In genomic region chr17:35909408-35909807, GRCh38 we compare ENCODE assay signal across 40 cellular contexts. TPM values are rescaled to one million over a fixed set of nuclear protein-coding genes. Genes with fewer than 3 reads are reported as not detected.
"Had no signal": no experiment of that assay in that cellular context is flagged by ENCODE, and none has a peak within 500 bp of the region (broad histone marks: within the 10 kb centered on the region; RNA-seq: fewer than 3 reads in every experiment).

No MANE protein-coding gene starts in this region.

- H3K27me3 ChIP-seq: adrenal gland, ascending aorta, body of pancreas, brain microvascular endothelial cell, breast epithelium, cardiac muscle cell had no signal

- H3K4me1 ChIP-seq: adrenal gland, ascending aorta, body of pancreas, breast epithelium had no signal

- H3K36me3 ChIP-seq: adrenal gland, ascending aorta, brain microvascular endothelial cell, breast epithelium, cardiac muscle cell had no signal

- H3K9me3 ChIP-seq: adrenal gland, ascending aorta, body of pancreas, breast epithelium had no signal

- H3K27ac ChIP-seq: adrenal gland, ascending aorta, body of pancreas, brain microvascular endothelial cell, breast epithelium, cardiac muscle cell had no signal

- DNase-seq: activated effector memory CD4-positive, alpha-beta T cell treated with anti-CD3 and anti-CD28 coated beads, Interleukin-2, amount 50 U/mL, for 16 hours; activated effector memory CD4-positive, alpha-beta T cell treated with Interleukin-2 at 50 U/mL for 16 hours; activated gamma-delta T cell; activated gamma-delta T cell treated with Interleukin-2 at 50 U/mL for 16 hours; activated naive CD4-positive, alpha-beta T cell; activated naive CD4-positive, alpha-beta T cell treated with anti-CD3 and anti-CD28 coated beads for 36 hours; activated naive CD4-positive, alpha-beta T cell treated with anti-CD3 and anti-CD28 coated beads, Interleukin-2, amount 10 ng/mL, durations not matched to agents 7 days and 5 days; activated naive CD4-positive, alpha-beta T cell treated with anti-CD3 and anti-CD28 coated beads, Interleukin-2, amount 50 U/mL, for 16 hours; activated naive CD4-positive, alpha-beta T cell treated with Interleukin-2 at 50 U/mL for 16 hours; activated naive CD8-positive, alpha-beta T cell treated with anti-CD3 and anti-CD28 coated beads for 36 hours; activated naive CD8-positive, alpha-beta T cell treated with anti-CD3 and anti-CD28 coated beads, Interleukin-2, amount 10 ng/mL, durations not matched to agents 7 days and 5 days; activated naive CD8-positive, alpha-beta T cell treated with anti-CD3 and anti-CD28 coated beads, Interleukin-2, amount 50 U/mL, for 24 hours; activated T-cell treated with anti-CD3 and anti-CD28 coated beads, Interleukin-2, amount 50 U/mL, for 1 hour; activated T-cell treated with anti-CD3 and anti-CD28 coated beads, Interleukin-2, amount 50 U/mL, for 24 hours; activated T-cell treated with anti-CD3 and anti-CD28 coated beads, Interleukin-2, amount 50 U/mL, for 4 hours; activated T-cell treated with anti-CD3 and anti-CD28 coated beads, Interleukin-2, amount 50 U/mL, for 48 hours; activated T-cell treated with anti-CD3 and anti-CD28 coated beads, Interleukin-2, amount 50 U/mL, for 72 hours; adrenal gland; amniotic stem cell; amygdala; anterior cingulate cortex; aorta; body of pancreas; brain microvascular endothelial cell; caudate nucleus; central memory CD4-positive, alpha-beta T cell; cerebellar nuclear complex had no signal

- FAIRE-seq: astrocyte, bronchial epithelial cell had no signal

- ATAC-seq: activated naive CD4-positive, alpha-beta T cell treated with anti-CD3 and anti-CD28 coated beads, Interleukin-2, amount 50 U/mL, for 72 hours; activated naive CD8-positive, alpha-beta T cell treated with anti-CD3 and anti-CD28 coated beads, Interleukin-2, amount 50 U/mL, for 24 hours; activated T-cell treated with anti-CD3 and anti-CD28 coated beads, Interleukin-2, amount 50 U/mL, for 4 hours; activated T-cell treated with anti-CD3 and anti-CD28 coated beads, Interleukin-2, amount 50 U/mL, for 72 hours; activated T-helper 17 cell treated with anti-CD3 and anti-CD28 coated beads, Interleukin-2, amount 50 U/mL, for 72 hours; body of pancreas had no signal

- H3K4me3 ChIP-seq: adrenal gland, ascending aorta, body of pancreas, breast epithelium, cardiac muscle cell had no signal

RNA-seq across cellular contexts. Expression of gene RDM1, which starts 21.2 kb away (rescaled TPM):
- total RNA-seq: activated T-cell treated with anti-CD3 and anti-CD28 coated beads, Interleukin-2, amount 50 U/mL, for 4 hours; adrenal gland; aorta; ascending aorta; astrocyte; body of pancreas; breast epithelium; bronchial epithelial cell; cardiac septum had no signal
- polyA plus RNA-seq: adipose tissue, aorta had no signal

RNA-seq across cellular contexts. Expression of gene CCL5, which starts 29.2 kb away (rescaled TPM):
- total RNA-seq: bronchial epithelial cell, cardiac muscle cell, chondrocyte had no signal

RNA-seq across cellular contexts. Expression of gene LYZL6, which starts 34.1 kb away (rescaled TPM):
- total RNA-seq: activated naive CD4-positive, alpha-beta T cell treated with anti-CD3 and anti-CD28 coated beads for 36 hours; activated naive CD4-positive, alpha-beta T cell treated with anti-CD3 and anti-CD28 coated beads, Interleukin-2, amount 50 U/mL, for 72 hours; activated naive CD8-positive, alpha-beta T cell treated with anti-CD3 and anti-CD28 coated beads for 36 hours; activated naive CD8-positive, alpha-beta T cell treated with anti-CD3 and anti-CD28 coated beads, Interleukin-2, amount 10 ng/mL, durations not matched to agents 7 days and 5 days; activated T-cell treated with anti-CD3 and anti-CD28 coated beads, Interleukin-2, amount 50 U/mL, for 4 hours; activated T-cell treated with anti-CD3 and anti-CD28 coated beads, Interleukin-2, amount 50 U/mL, for 72 hours; activated T-helper 1 cell treated with anti-CD3 and anti-CD28 coated beads, Interleukin-12 subunit alpha, Interleukin-12 subunit beta, Interleukin-2, Interleukin-4 antibody, amounts not matched to agents 30 ng/mL and 10 ng/mL and 1 ng/mL, durations not matched to agents 14 hours and 24 hours and 36 hours; activated T-helper 17 cell treated with anti-CD3 and anti-CD28 coated beads, Interleukin-2, amount 50 U/mL, for 72 hours; activated T-helper 2 cell treated with anti-CD3 and anti-CD28 coated beads, Interferon-gamma antibody, Interleukin-2, Interleukin-4, amounts not matched to agents 10 μg/mL and 5 μg/mL and 100 μg/mL, durations not matched to agents 14 hours and 24 hours and 36 hours; adrenal gland; aorta; ascending aorta; astrocyte; body of pancreas; breast epithelium; bronchial epithelial cell; cardiac muscle cell; cardiac septum; cerebellum; chondrocyte had no signal
- polyA plus RNA-seq: adipose tissue, adrenal gland, aorta, cardiac muscle cell had no signal

RNA-seq across cellular contexts. Expression of gene HEATR9, which starts 40.7 kb away (rescaled TPM):
- total RNA-seq: activated naive CD4-positive, alpha-beta T cell treated with anti-CD3 and anti-CD28 coated beads for 36 hours; activated naive CD4-positive, alpha-beta T cell treated with anti-CD3 and anti-CD28 coated beads, Interleukin-2, amount 50 U/mL, for 72 hours; adrenal gland; aorta; ascending aorta; astrocyte; body of pancreas; bronchial epithelial cell; cardiac muscle cell; cardiac septum; cerebellum; chondrocyte had no signal
- polyA plus RNA-seq: aorta had no signal
